22 cellular contexts compared by ENCODE assay signal in genomic region chr12:123572391-123572790, GRCh38.
"Had no signal": no experiment of that assay in that cellular context is flagged by ENCODE, and none has a peak within 500 bp of the region (broad histone marks: within the 10 kb centered on the region; RNA-seq: fewer than 3 reads in every experiment).

No MANE protein-coding gene starts in this region.

- H3K27ac Mint-ChIP-seq: T-cell; T-helper 1 cell treated with Interleukin-12 subunit alpha and Interleukin-12 subunit beta and Interleukin-4 antibody, amounts not matched to agents 30 μg/mL and 1 μg/mL, for 36 hours had no signal

- H3K27ac ChIP-seq: HL-60, KMS-11, RWPE1 had no signal

- H3K4me2 ChIP-seq: KMS-11, SK-N-SH had no signal

- H3K36me3 Mint-ChIP-seq: T-cell had no signal

- H3K9me3 ChIP-seq: SK-N-SH had no signal

- H3K4me3 Mint-ChIP-seq: T-cell; T-helper 1 cell treated with Interleukin-12 subunit alpha and Interleukin-12 subunit beta and Interleukin-4 antibody, amounts not matched to agents 30 μg/mL and 1 μg/mL, for 36 hours had no signal

- DNase-seq: Kasumi-1, MM.1S, NCI-H1092 treated with DMSO at 0.1 percent for 48 hours, NCI-H1436, NCI-H187, NCI-H2029 treated with DMSO at 0.1 percent for 48 hours, NCI-H226, NCI-H446, NCI-H510A, NCI-H524 treated with DMSO at 0.1 percent for 48 hours, NCI-H69, NCI-H774, PC-3, SHP77, SK-N-SH, SW 1271, T-cell had no signal

- ATAC-seq: Panc1, PC-3, T-cell had no signal

- H3K9me3 Mint-ChIP-seq: T-cell; T-helper 1 cell treated with Interleukin-12 subunit alpha and Interleukin-12 subunit beta and Interleukin-4 antibody, amounts not matched to agents 30 μg/mL and 1 μg/mL, for 36 hours had no signal
